Comparison of ENCODE assay signal across 12 cellular contexts in the genomic region with DNA sequence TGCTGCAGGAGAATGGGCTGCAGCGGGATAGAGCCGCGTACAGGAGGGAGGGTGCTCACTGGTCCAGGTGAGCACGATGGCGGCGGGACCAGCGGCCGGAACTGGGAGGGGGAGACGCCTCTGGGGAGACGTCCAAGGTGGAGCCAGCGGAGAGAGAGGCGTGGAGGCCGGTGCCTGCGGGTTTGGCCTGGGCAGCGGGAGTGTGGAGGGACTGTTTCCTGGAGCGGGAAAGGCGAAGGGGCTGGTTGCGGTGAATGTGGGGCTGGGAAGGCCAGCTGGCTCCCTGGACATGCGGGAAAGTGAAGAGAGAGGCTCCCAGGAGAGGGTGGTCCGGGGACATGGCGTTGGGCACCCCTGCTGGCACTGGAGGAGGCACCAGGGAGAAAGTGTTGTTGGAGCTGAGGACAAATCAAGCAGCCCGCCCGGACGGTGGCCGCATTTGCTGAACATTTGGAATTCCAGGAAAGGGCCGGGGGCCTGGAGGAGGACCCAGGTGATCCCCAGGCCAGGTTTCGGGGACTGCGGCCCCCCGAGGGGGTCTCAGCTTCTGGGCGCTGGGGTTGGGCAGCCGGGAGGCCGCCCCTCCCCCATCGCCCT. TPM values are rescaled to one million over a fixed set of nuclear protein-coding genes. Genes with fewer than 3 reads are reported as not detected.
A peak's percentile ranks its signal among the peaks of the same experiment; 100 is the strongest.
DNase-seq lines count a peak whose midpoint lies in the region; TF ChIP-seq lines count a peak whose summit lies in the region.
"Had no signal": no experiment of that assay in that cellular context is flagged by ENCODE, and none has a peak within 500 bp of the region (broad histone marks: within the 10 kb centered on the region; RNA-seq: fewer than 3 reads in every experiment).

No MANE protein-coding gene starts in this region.

- H3K27ac ChIP-seq in left ventricle myocardium inferior (replicated peaks) (no peak overlapping the region), prostate gland (peak overlapping the region; percentile 61 to 72), RWPE1 (no peak overlapping the region)

- no peaks in the 10 kb centered on the region for H3K36me3 ChIP-seq in left ventricle myocardium inferior
- no peaks in the 10 kb centered on the region for H3K36me3 ChIP-seq in prostate gland

- CTCF ChIA-PET in RWPE1 (lab: Yijun Ruan, JAX), result interaction anchor here (0.5 to 1.5 kb wide), 3 partner anchors 65 to 103 kb away, joined by 3 to 5 read pairs (median 3); no protein-coding TSS in a partner anchor

- peaks cover 12% of the 10 kb centered on the region for H3K4me1 ChIP-seq in left ventricle myocardium inferior
- H3K4me1 ChIP-seq in prostate gland (replicated peaks), result peaks cover 4% of the 10 kb centered on the region

- TF ChIP-seq POLR2A in prostate gland (IDR thresholded peaks at IDR 0.05), result no peak

- H3K27me3 ChIP-seq in left ventricle myocardium inferior (ENCODE audit: low read depth) (peaks cover 84% of the 10 kb centered on the region), prostate gland (replicated peaks; ENCODE audit: insufficient read depth) (no peaks in the 10 kb centered on the region)

- intact Hi-C loops in left ventricle myocardium inferior (cut with micrococcal nuclease) (no loop called here), prostate gland (cut with DNase I) (no loop called here)

- DNase-seq in ELF-1 (ENCODE audit: low read depth, low spot score), result peak; percentile 74
- DNase-seq in NCI-H510A treated with DMSO at 0.1 percent for 48 hours (lab: John Stamatoyannopoulos, UW), result peak; percentile 32
- DNase-seq in left ventricle myocardium inferior, result no peak
- DNase-seq in prostate gland (ENCODE audit: low spot score), result peak; percentile 54
- DNase-seq in T1000 (lab: John Stamatoyannopoulos, UW), result no peak
- no peak for DNase-seq in RWPE1 (ENCODE audit: low spot score)
- DNase-seq in activated gamma-delta T cell (lab: John Stamatoyannopoulos, UW), result no peak
- no peak for DNase-seq in HCEC 1CT
- DNase-seq: activated naive CD8-positive, alpha-beta T cell treated with anti-CD3 and anti-CD28 coated beads, Interleukin-2, amount 10 ng/mL, durations not matched to agents 7 days and 5 days; Karpas-422; stimulated activated CD4-positive, alpha-beta T cell treated with anti-CD3 and anti-CD28 coated beads, Interleukin-2, amount 100 ng/mL, for 48 hours; T-cell had no signal

- no peaks in the 10 kb centered on the region for H3K9me3 ChIP-seq in left ventricle myocardium inferior (replicated peaks)
- no peaks in the 10 kb centered on the region for H3K9me3 ChIP-seq in prostate gland

- H3K4me3 ChIP-seq in left ventricle myocardium inferior (peak overlapping the region; percentile 62), prostate gland (peak overlapping the region; percentile 36 to 44)

- POLR2A ChIA-PET in RWPE1 (lab: Yijun Ruan, JAX; ENCODE audit: low non-redundant PET), result no interaction called here

- TF ChIP-seq CTCF in left ventricle myocardium inferior (IDR thresholded peaks at IDR 0.05; ENCODE audit: borderline replicate concordance) (no peak), prostate gland (IDR thresholded peaks at IDR 0.05) (no peak), RWPE1 (conservative IDR thresholded peaks at IDR 0.05; ENCODE audit: low read depth) (no peak)

- WGBS in prostate gland, result 23% methylated on average over 26 of the region's 33 CpGs

RNA-seq across cellular contexts. Expression of a gene that starts 34.3 kb away (rescaled TPM):
- not detected for total RNA-seq in left ventricle myocardium inferior
- 1 to 10 TPM in 1 of 2 donors, not detected in 1; 3.2 TPM for total RNA-seq in prostate gland
- total RNA-seq: activated naive CD8-positive, alpha-beta T cell treated with anti-CD3 and anti-CD28 coated beads, Interleukin-2, amount 10 ng/mL, durations not matched to agents 7 days and 5 days; T-cell had no signal

Comparison
In these comparisons a context has a peak if more than half of its experiments do, and no peak if none do; other contexts are left out.
1. DNase-seq: peak in ELF-1 (single experiment), NCI-H510A treated with DMSO at 0.1 percent for 48 hours (single experiment) and prostate gland (single experiment); none in left ventricle myocardium inferior (single experiment), T1000 (single experiment), RWPE1 (single experiment), activated gamma-delta T cell (single experiment) and HCEC 1CT (single experiment).
2. H3K27ac ChIP-seq: peak in prostate gland (2 of 2); none in left ventricle myocardium inferior (single experiment) and RWPE1 (single experiment).